ENCODE assay signal across 1 cellular context in the genomic region with DNA sequence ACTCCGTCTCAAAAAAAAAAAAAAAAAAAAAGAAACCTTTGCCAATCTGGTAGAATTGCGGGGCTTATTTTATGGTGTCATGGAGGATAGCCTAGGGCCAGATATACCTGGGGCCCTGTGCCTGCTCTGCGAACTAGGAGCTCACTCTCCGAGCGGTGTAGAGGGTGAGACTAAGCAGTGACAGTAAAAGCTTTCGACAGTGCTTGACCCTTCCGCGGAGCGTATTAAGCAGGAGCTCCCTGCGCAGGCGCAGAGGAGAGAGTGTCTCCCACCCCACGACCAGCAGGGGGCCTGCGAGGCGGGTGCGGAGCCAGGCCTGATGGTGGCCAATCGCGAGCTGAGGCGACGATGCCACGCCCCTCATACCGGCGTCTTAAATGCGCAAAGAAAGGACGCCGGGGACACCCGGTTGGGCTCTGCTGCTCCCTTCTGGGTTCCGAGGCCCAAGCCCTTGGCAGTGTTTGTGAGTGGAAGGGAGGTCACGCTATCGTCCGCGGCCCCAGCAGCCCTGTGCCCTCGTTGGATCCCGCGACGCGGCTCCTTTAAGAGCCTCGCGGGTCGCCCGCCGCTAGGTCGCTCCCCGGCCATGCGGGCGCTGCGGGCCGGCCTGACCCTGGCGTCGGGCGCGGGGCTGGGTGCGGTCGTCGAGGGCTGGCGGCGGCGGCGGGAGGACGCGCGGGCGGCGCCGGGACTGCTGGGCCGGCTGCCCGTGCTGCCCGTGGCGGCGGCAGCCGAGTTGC.
TF ChIP-seq lines count a peak whose summit lies in the region.

ENDOG (plus strand) TSS at position 402 of the 740 bp plus-strand sequence; CDS start at position 587, 185 bp downstream.

TF ChIP-seq in A549, 52 proteins besides CTCF, POLR2A, EP300 and RAD21 (continued from another document):
- TF ChIP-seq SMC3 (IDR thresholded peaks at IDR 0.05) (0 out of 3 replicates have a peak, but pooled peaks have one; percentile 23), ZC3H11A (IDR thresholded peaks at IDR 0.05) (no peak), HOXA7 (CRISPR knock-in tag; IDR thresholded peaks at IDR 0.05) (no peak)
